15 cellular contexts compared by ENCODE assay signal in genomic region chr7:130419652-130420051, GRCh38. TPM values are rescaled to one million over a fixed set of nuclear protein-coding genes. Genes with fewer than 3 reads are reported as not detected.
DNase-seq lines count a peak whose midpoint lies in the region; ATAC-seq and TF ChIP-seq lines count a peak whose summit lies in the region.
"Had no signal": no experiment of that assay in that cellular context is flagged by ENCODE, and none has a peak within 500 bp of the region (broad histone marks: within the 10 kb centered on the region; RNA-seq: fewer than 3 reads in every experiment).

No MANE protein-coding gene starts in this region.

- peaks cover 91% of the 10 kb centered on the region for H3K4me1 ChIP-seq in CD8-positive, alpha-beta T cell (ENCODE audit: insufficient read depth, low read length)
- no peaks in the 10 kb centered on the region for H3K4me1 ChIP-seq in mucosa of descending colon (ENCODE audit: low read depth)
- peaks cover 0 to 8% (median 0%) of the 10 kb centered on the region in 12 donors for H3K4me1 ChIP-seq in heart left ventricle

- H3K27me3 ChIP-seq in CD8-positive, alpha-beta T cell (ENCODE audit: insufficient read depth, low read length), result no peaks in the 10 kb centered on the region
- no peaks in the 10 kb centered on the region for H3K27me3 ChIP-seq in heart left ventricle

- intact Hi-C loops in CD8-positive, alpha-beta T cell (cut with DNase I, micrococcal nuclease), result no loop called here
- intact Hi-C loops in mucosa of descending colon (cut with DNase I, micrococcal nuclease), result no loop called here
- intact Hi-C loops in heart left ventricle (cut with DNase I), result no loop called here

- H3K27me3 Mint-ChIP-seq in CD8-positive, alpha-beta T cell (ENCODE audit: low read depth), result no peaks in the 10 kb centered on the region
- H3K27me3 Mint-ChIP-seq in activated naive CD8-positive, alpha-beta T cell treated with anti-CD3 and anti-CD28 coated beads, Interleukin-2, amount 50 U/mL, for 24 hours, result no peaks in the 10 kb centered on the region
- H3K27me3 Mint-ChIP-seq: central memory CD8-positive, alpha-beta T cell had no signal

- no peaks in the 10 kb centered on the region for H3K9me3 ChIP-seq in CD8-positive, alpha-beta T cell (ENCODE audit: low read length)
- H3K9me3 ChIP-seq in mucosa of descending colon (no peaks in the 10 kb centered on the region), heart left ventricle (no peaks in the 10 kb centered on the region)

- peaks cover 3% of the 10 kb centered on the region for H3K36me3 Mint-ChIP-seq in CD8-positive, alpha-beta T cell
- no peaks in the 10 kb centered on the region for H3K36me3 Mint-ChIP-seq in activated naive CD8-positive, alpha-beta T cell treated with anti-CD3 and anti-CD28 coated beads, Interleukin-2, amount 50 U/mL, for 24 hours (ENCODE audit: low read depth)

- CTCF ChIA-PET in CD8-positive, alpha-beta T cell (lab: Charles Lee), result no interaction called here

- WGBS in heart left ventricle, 4 donors, result 79 to 93% (median 86%) methylated on average over 5 of the region's 5 CpGs

- peak overlapping the region; percentile 85 for H3K27ac Mint-ChIP-seq in CD8-positive, alpha-beta T cell
- H3K27ac Mint-ChIP-seq in activated naive CD8-positive, alpha-beta T cell treated with anti-CD3 and anti-CD28 coated beads, Interleukin-2, amount 50 U/mL, for 24 hours, result peak overlapping the region; percentile 28
- H3K27ac Mint-ChIP-seq: HFFc6 had no signal

- H3K4me3 Mint-ChIP-seq in CD8-positive, alpha-beta T cell, result peak overlapping the region; percentile 42
- H3K4me3 Mint-ChIP-seq in activated naive CD8-positive, alpha-beta T cell treated with anti-CD3 and anti-CD28 coated beads, Interleukin-2, amount 50 U/mL, for 24 hours, result peak overlapping the region; percentile 2
- H3K4me3 Mint-ChIP-seq: central memory CD8-positive, alpha-beta T cell; HFFc6 had no signal

- no peaks in the 10 kb centered on the region for H3K9me3 Mint-ChIP-seq in CD8-positive, alpha-beta T cell
- no peaks in the 10 kb centered on the region for H3K9me3 Mint-ChIP-seq in activated naive CD8-positive, alpha-beta T cell treated with anti-CD3 and anti-CD28 coated beads, Interleukin-2, amount 50 U/mL, for 24 hours
- H3K9me3 Mint-ChIP-seq: central memory CD8-positive, alpha-beta T cell; HFFc6 had no signal

- no peaks in the 10 kb centered on the region for H3K36me3 ChIP-seq in CD8-positive, alpha-beta T cell (ENCODE audit: insufficient read depth, low read length)
- no peaks in the 10 kb centered on the region for H3K36me3 ChIP-seq in mucosa of descending colon (ENCODE audit: low read depth)
- peaks cover 0 to 4% (median 0%) of the 10 kb centered on the region in 9 donors for H3K36me3 ChIP-seq in heart left ventricle

- no peak overlapping the region for H3K4me3 ChIP-seq in CD8-positive, alpha-beta T cell (ENCODE audit: low read depth, low read length)
- H3K4me3 ChIP-seq in mucosa of descending colon (no peak overlapping the region), heart left ventricle (no peak overlapping the region)

- H3K4me1 Mint-ChIP-seq in CD8-positive, alpha-beta T cell (ENCODE audit: low read depth), result peaks cover 77% of the 10 kb centered on the region
- H3K4me1 Mint-ChIP-seq in activated naive CD8-positive, alpha-beta T cell treated with anti-CD3 and anti-CD28 coated beads, Interleukin-2, amount 50 U/mL, for 24 hours, result peaks cover 64% of the 10 kb centered on the region

- POLR2A ChIA-PET in CD8-positive, alpha-beta T cell (lab: Charles Lee), result interaction anchor here (0.7 kb wide), 1 partner anchor 18 kb away, joined by 5 read pairs; no protein-coding TSS in a partner anchor

- no peak overlapping the region for H3K27ac ChIP-seq in CD8-positive, alpha-beta T cell (ENCODE audit: low read depth, low read length)
- no peak overlapping the region for H3K27ac ChIP-seq in heart left ventricle

- peak; percentile 77 for ATAC-seq in CD8-positive, alpha-beta T cell
- peak; percentile 82 for ATAC-seq in activated naive CD8-positive, alpha-beta T cell treated with anti-CD3 and anti-CD28 coated beads, Interleukin-2, amount 50 U/mL, for 24 hours
- ATAC-seq in mucosa of descending colon, result peak; percentile 82
- no peak for ATAC-seq in heart left ventricle

- no peak for TF ChIP-seq POLR2A in heart left ventricle (IDR thresholded peaks at IDR 0.05)

- no peak for TF ChIP-seq CTCF in CD8-positive, alpha-beta T cell (IDR thresholded peaks at IDR 0.05)
- TF ChIP-seq CTCF in mucosa of descending colon (IDR thresholded peaks at IDR 0.05) (no peak), heart left ventricle (IDR thresholded peaks at IDR 0.05) (no peak)

- DNase-seq in CD8-positive, alpha-beta T cell, result no peak
- peak; percentile 46 to 51 for DNase-seq in NCI-H187 (lab: John Stamatoyannopoulos, UW)
- no peak for DNase-seq in activated naive CD8-positive, alpha-beta T cell treated with anti-CD3 and anti-CD28 coated beads, Interleukin-2, amount 50 U/mL, for 24 hours
- no peak for DNase-seq in mucosa of descending colon
- DNase-seq in heart left ventricle, result no peak
- DNase-seq in germinal center (ENCODE audit: low spot score), result no peak
- DNase-seq in iPS-NIHi7 (ENCODE audit: extremely low spot score), result no peak
- no peak for DNase-seq in NCI-H1694 treated with DMSO at 0.1 percent for 48 hours (lab: John Stamatoyannopoulos, UW)
- DNase-seq: GDM1; HFFc6; NCI-H1092 treated with DMSO at 0.1 percent for 48 hours; retina; stimulated activated CD4-positive, alpha-beta T cell treated with anti-CD3 and anti-CD28 coated beads, Interleukin-4, amount 100 ng/mL, for 1 hour had no signal

RNA-seq across cellular contexts. Expression of gene CEP41, which starts 21.2 kb away (rescaled TPM):
- total RNA-seq in CD8-positive, alpha-beta T cell, result 1 to 10 TPM; 4.8 to 5.5 TPM
- total RNA-seq in mucosa of descending colon (1 to 10 TPM; 6.4 to 8.3 (median 6.6) TPM), heart left ventricle (10 to 100 TPM in 1 of 9 donors, 1 to 10 TPM in 8; 1.9 to 11.4 (median 4.1) TPM)
- polyA plus RNA-seq in heart left ventricle, result 1 to 10 TPM; 1.7 to 6.9 TPM

RNA-seq across cellular contexts. Expression of gene CPA1, which starts 39.4 kb away (rescaled TPM):
- total RNA-seq in CD8-positive, alpha-beta T cell, result not detected
- total RNA-seq in mucosa of descending colon, result not detected
- 1 to 10 TPM in 5 of 9 donors, not detected in 4; 1.3 to 3.8 (median 3.1) TPM for total RNA-seq in heart left ventricle
- polyA plus RNA-seq in heart left ventricle, result under 1 TPM in 1 of 2 donors, not detected in 1; 0.29 TPM
- total RNA-seq: HFFc6, SK-MEL-5 had no signal

Comparison
In these comparisons a context has a peak if more than half of its experiments do, and no peak if none do; other contexts are left out.
1. ATAC-seq: peak in CD8-positive, alpha-beta T cell (single experiment), activated naive CD8-positive, alpha-beta T cell treated with anti-CD3 and anti-CD28 coated beads, Interleukin-2, amount 50 U/mL, for 24 hours (single experiment) and mucosa of descending colon (single experiment); none in heart left ventricle (0 of 4).
2. DNase-seq: peak in NCI-H187 (2 of 2); none in CD8-positive, alpha-beta T cell (0 of 7), activated naive CD8-positive, alpha-beta T cell treated with anti-CD3 and anti-CD28 coated beads, Interleukin-2, amount 50 U/mL, for 24 hours (single experiment), mucosa of descending colon (0 of 3), heart left ventricle (0 of 5), germinal center (single experiment), iPS-NIHi7 (single experiment) and NCI-H1694 treated with DMSO at 0.1 percent for 48 hours (single experiment).